23 cellular contexts compared by ENCODE assay signal in the genomic region with DNA sequence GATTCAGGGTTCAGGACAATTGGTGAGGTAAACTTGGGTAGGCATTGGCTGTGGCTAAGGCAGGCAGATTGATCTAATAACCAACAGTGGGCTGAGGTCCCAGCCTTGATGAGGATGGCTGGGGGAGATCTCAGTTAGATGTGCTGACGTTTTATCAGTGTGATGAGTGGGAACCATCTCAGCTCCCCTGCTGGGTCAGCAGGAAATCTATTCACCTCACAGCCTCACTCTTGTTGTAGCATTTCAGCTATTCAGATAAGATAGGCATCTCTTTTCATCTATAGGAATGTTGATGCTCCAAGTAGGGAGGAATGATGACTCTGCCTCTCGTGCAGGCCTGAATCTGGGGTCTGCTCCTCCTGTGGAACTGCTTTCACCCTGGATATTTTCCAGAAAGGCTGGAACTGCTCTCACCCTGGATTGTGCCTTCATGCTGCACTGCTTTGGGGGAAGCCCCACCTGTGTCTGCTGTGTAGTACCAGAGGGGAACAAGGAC.
"Had no signal": no experiment of that assay in that cellular context is flagged by ENCODE, and none has a peak within 500 bp of the region (broad histone marks: within the 10 kb centered on the region; RNA-seq: fewer than 3 reads in every experiment).

No MANE protein-coding gene starts in this region.

- ATAC-seq: foreskin keratinocyte; heart left ventricle; left cardiac atrium; mucosa of descending colon; naive thymus-derived CD8-positive, alpha-beta T cell; sciatic nerve had no signal

- H3K4me3 ChIP-seq: colonic mucosa, heart left ventricle, left ventricle myocardium inferior, lung, mucosa of descending colon, spleen, testis, transverse colon had no signal

- H3K9me3 ChIP-seq: colonic mucosa, left ventricle myocardium inferior, mucosa of descending colon, testis, transverse colon had no signal

- H3K4me1 Mint-ChIP-seq: immature natural killer cell; naive thymus-derived CD8-positive, alpha-beta T cell; stimulated activated memory B cell treated with anti-CD40 and anti-IgM and Interleukin-4, amounts not matched to agents 10 μg/mL and 1 μg/mL and 100 μg/mL, for 72 hours had no signal

- H3K27ac ChIP-seq: colonic mucosa, foreskin keratinocyte, heart left ventricle, left ventricle myocardium inferior, spleen, testis, transverse colon had no signal

- H3K36me3 Mint-ChIP-seq: immature natural killer cell; naive thymus-derived CD8-positive, alpha-beta T cell; stimulated activated memory B cell treated with anti-CD40 and anti-IgM and Interleukin-4, amounts not matched to agents 10 μg/mL and 1 μg/mL and 100 μg/mL, for 72 hours had no signal

- H3K4me3 Mint-ChIP-seq: immature natural killer cell; naive thymus-derived CD8-positive, alpha-beta T cell; stimulated activated memory B cell treated with anti-CD40 and anti-IgM and Interleukin-4, amounts not matched to agents 10 μg/mL and 1 μg/mL and 100 μg/mL, for 72 hours; stimulated activated naive CD8-positive, alpha-beta T cell treated with anti-CD3 and anti-CD28 coated beads, Interleukin-15, Interleukin-2, amounts not matched to agents 100 ng/mL and 50 ng/mL, for 24 hours had no signal

- H3K27me3 Mint-ChIP-seq: naive thymus-derived CD8-positive, alpha-beta T cell; stimulated activated memory B cell treated with anti-CD40 and anti-IgM and Interleukin-4, amounts not matched to agents 10 μg/mL and 1 μg/mL and 100 μg/mL, for 72 hours; stimulated activated naive CD8-positive, alpha-beta T cell treated with anti-CD3 and anti-CD28 coated beads, Interleukin-15, Interleukin-2, amounts not matched to agents 100 ng/mL and 50 ng/mL, for 24 hours had no signal

- H3K36me3 ChIP-seq: colonic mucosa, heart left ventricle, left ventricle myocardium inferior, spleen, transverse colon had no signal

- H3K27ac Mint-ChIP-seq: immature natural killer cell; naive thymus-derived CD8-positive, alpha-beta T cell; stimulated activated memory B cell treated with anti-CD40 and anti-IgM and Interleukin-4, amounts not matched to agents 10 μg/mL and 1 μg/mL and 100 μg/mL, for 72 hours; stimulated activated naive CD8-positive, alpha-beta T cell treated with anti-CD3 and anti-CD28 coated beads, Interleukin-15, Interleukin-2, amounts not matched to agents 100 ng/mL and 50 ng/mL, for 24 hours had no signal

- DNase-seq: colonic mucosa; dermis blood vessel endothelial cell; erythroblast; foreskin keratinocyte; heart left ventricle; hippocampal formation; immature natural killer cell; kidney; left cardiac atrium; left ventricle myocardium inferior; mucosa of descending colon; naive thymus-derived CD8-positive, alpha-beta T cell; spleen; stimulated activated CD4-positive, alpha-beta T cell treated with anti-CD3 and anti-CD28 coated beads, Interleukin-15, amount 100 ng/mL, for 24 hours; stimulated activated CD4-positive, alpha-beta T cell treated with anti-CD3 and anti-CD28 coated beads, Interleukin-1b, Interleukin-23, amount 100 ng/mL, for 48 hours; stimulated activated CD4-positive, alpha-beta T cell treated with anti-CD3 and anti-CD28 coated beads, Interleukin-4, amount 100 ng/mL, for 24 hours; testis; transverse colon had no signal

- H3K4me1 ChIP-seq: colonic mucosa, foreskin keratinocyte, heart left ventricle, left ventricle myocardium inferior, spleen, testis, transverse colon had no signal

- H3K27me3 ChIP-seq: colonic mucosa, foreskin keratinocyte, heart left ventricle, spleen, testis, transverse colon had no signal

- FAIRE-seq: endothelial cell of umbilical vein, kidney had no signal
